28 cellular contexts compared by ENCODE assay signal in the genomic region with DNA sequence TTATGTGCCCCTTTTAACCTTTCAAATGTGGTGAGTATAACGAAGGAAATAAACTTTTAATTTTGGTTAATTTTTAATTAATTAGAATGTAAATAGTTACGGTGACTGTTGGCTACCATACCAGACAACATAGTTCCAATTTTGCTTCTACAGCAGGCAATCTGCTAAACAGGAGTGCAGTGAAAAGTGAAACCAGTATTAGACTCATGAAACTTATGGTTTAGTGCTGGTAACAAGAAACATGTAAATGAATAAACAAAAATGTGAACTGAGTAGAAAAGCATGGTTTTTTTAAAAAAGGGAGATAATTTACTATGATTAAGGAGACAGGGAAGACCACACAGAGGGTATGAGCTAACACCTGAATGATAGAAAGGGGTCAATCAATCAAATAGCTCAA.
DNase-seq lines count a peak whose midpoint lies in the region; ATAC-seq, FAIRE-seq and TF ChIP-seq lines count a peak whose summit lies in the region.
"Had no signal": no experiment of that assay in that cellular context is flagged by ENCODE, and none has a peak within 500 bp of the region (broad histone marks: within the 10 kb centered on the region; RNA-seq: fewer than 3 reads in every experiment).

No MANE protein-coding gene starts in this region.

- H3K4me3 ChIP-seq in esophagus muscularis mucosa (no peak overlapping the region), small intestine (ENCODE audit: low read depth in 1 of 2, low read length in 2 of 2) (no peak overlapping the region)
- H3K4me3 ChIP-seq: prostate gland, thoracic aorta, uterus had no signal

- no peaks in the 10 kb centered on the region for H3K4me1 Mint-ChIP-seq in Calu3 (ENCODE audit: low read depth, unreplicated experiment)
- H3K4me1 Mint-ChIP-seq: activated naive CD8-positive, alpha-beta T cell treated with anti-CD3 and anti-CD28 coated beads, Interleukin-2, amount 10 ng/mL, durations not matched to agents 7 days and 5 days; central memory CD8-positive, alpha-beta T cell had no signal

- no peak for FAIRE-seq in small intestine (lab: Jason Lieb, UNC)
- FAIRE-seq: H54 had no signal

- peak overlapping the region; percentile 43 for H3K4me3 Mint-ChIP-seq in Calu3 (ENCODE audit: low read depth, unreplicated experiment)
- H3K4me3 Mint-ChIP-seq: activated naive CD8-positive, alpha-beta T cell treated with anti-CD3 and anti-CD28 coated beads, Interleukin-2, amount 10 ng/mL, durations not matched to agents 7 days and 5 days; activated T-cell treated with anti-CD3 and anti-CD28 coated beads, Interleukin-2, amount 50 U/mL, for 24 hours; central memory CD8-positive, alpha-beta T cell; mesothelial cell of epicardium; naive B cell had no signal

- BruUV-seq in Calu3 (replicated peaks; lab: Mats Ljungman, UMichigan): no TSS peak

- no peaks in the 10 kb centered on the region for H3K9me3 Mint-ChIP-seq in Calu3 (ENCODE audit: low read depth, unreplicated experiment)

- no peaks in the 10 kb centered on the region for H3K27me3 ChIP-seq in esophagus muscularis mucosa
- H3K27me3 ChIP-seq in small intestine (ENCODE audit: control insufficient read depth in 2 of 2, insufficient read depth in 2 of 2, low read length in 2 of 2): no peaks in the 10 kb centered on the region
- H3K27me3 ChIP-seq: neutrophil, uterus had no signal

- no peaks in the 10 kb centered on the region for H3K36me3 Mint-ChIP-seq in Calu3 (ENCODE audit: insufficient read depth, unreplicated experiment)
- H3K36me3 Mint-ChIP-seq: activated naive CD8-positive, alpha-beta T cell treated with anti-CD3 and anti-CD28 coated beads, Interleukin-2, amount 10 ng/mL, durations not matched to agents 7 days and 5 days; mesothelial cell of epicardium had no signal

- TF ChIP-seq EP300 in esophagus muscularis mucosa (IDR thresholded peaks at IDR 0.05): no peak

- TF ChIP-seq POLR2A in esophagus muscularis mucosa (IDR thresholded peaks at IDR 0.05; ENCODE audit: low read depth): no peak
- TF ChIP-seq POLR2A in erythroblast (IDR thresholded peaks at IDR 0.05; ENCODE audit: low read length): no peak

- H3K36me3 ChIP-seq in esophagus muscularis mucosa (no peaks in the 10 kb centered on the region), small intestine (ENCODE audit: control insufficient read depth in 2 of 2, insufficient read depth in 2 of 2, low read length in 2 of 2) (no peaks in the 10 kb centered on the region)
- H3K36me3 ChIP-seq: neutrophil, prostate gland, thoracic aorta, uterus had no signal

- no peak overlapping the region for H3K27ac ChIP-seq in esophagus muscularis mucosa (replicated peaks in 1 of 4)
- no peak overlapping the region for H3K27ac ChIP-seq in small intestine (ENCODE audit: low read depth in 1 of 2, low read length in 1 of 2)
- H3K27ac ChIP-seq: neutrophil, prostate gland, thoracic aorta, uterus had no signal

- intact Hi-C loops in Calu3 (cut with micrococcal nuclease; ENCODE audit: unreplicated experiment): no loop called here
- intact Hi-C loops in esophagus muscularis mucosa (cut with DNase I): no loop called here

- CTCF ChIA-PET in Calu3 (lab: Charles Lee): no interaction called here

- TF ChIP-seq CTCF in Calu3 (IDR thresholded peaks at IDR 0.05; ENCODE audit: unreplicated experiment) (no peak), esophagus muscularis mucosa (IDR thresholded peaks at IDR 0.05) (no peak)

- H3K27me3 Mint-ChIP-seq in Calu3 (ENCODE audit: unreplicated experiment): no peaks in the 10 kb centered on the region
- H3K27me3 Mint-ChIP-seq: activated naive CD8-positive, alpha-beta T cell treated with anti-CD3 and anti-CD28 coated beads, Interleukin-2, amount 10 ng/mL, durations not matched to agents 7 days and 5 days; activated T-cell treated with anti-CD3 and anti-CD28 coated beads, Interleukin-2, amount 50 U/mL, for 24 hours; central memory CD8-positive, alpha-beta T cell; naive B cell had no signal

- H3K27ac Mint-ChIP-seq in Calu3 (ENCODE audit: unreplicated experiment): no peak overlapping the region
- H3K27ac Mint-ChIP-seq: activated naive CD8-positive, alpha-beta T cell treated with anti-CD3 and anti-CD28 coated beads, Interleukin-2, amount 10 ng/mL, durations not matched to agents 7 days and 5 days; activated T-cell treated with anti-CD3 and anti-CD28 coated beads, Interleukin-2, amount 50 U/mL, for 24 hours; mesothelial cell of epicardium had no signal

- peak; percentile 71 for ATAC-seq in GM19395 (IDR thresholded peaks at IDR 0.05; ENCODE audit: unreplicated experiment)
- peak; percentile 58 for ATAC-seq in HG02938 (IDR thresholded peaks at IDR 0.05; ENCODE audit: unreplicated experiment)
- ATAC-seq: SK-N-SH treated with all-trans-retinoic acid at 6 μM for 48 hours had no signal

- DNase-seq in Calu3 (no peak), OCI-M1 (lab: John Stamatoyannopoulos, UW) (peak; percentile 8), esophagus muscularis mucosa (ENCODE audit: extremely low spot score) (no peak), erythroblast (lab: John Stamatoyannopoulos, UW) (no peak), small intestine (no peak)
- no peak for DNase-seq in activated CD4-positive, alpha-beta T cell treated with anti-CD3 and anti-CD28 coated beads, Interleukin-2, amount 50 U/mL, for 1 hour
- DNase-seq: 8988T; activated CD4-positive, alpha-beta T cell treated with anti-CD3 and anti-CD28 coated beads for 4 hours; activated gamma-delta T cell; activated naive CD8-positive, alpha-beta T cell treated with anti-CD3 and anti-CD28 coated beads, Interleukin-2, amount 10 ng/mL, durations not matched to agents 7 days and 5 days; activated T-cell treated with anti-CD3 and anti-CD28 coated beads, Interleukin-2, amount 50 U/mL, for 24 hours; islet precursor cell; Karpas-422; naive B cell; NCI-H1436 treated with DMSO at 0.1 percent for 48 hours; NCI-H2107; NCI-H774; stimulated activated naive CD4-positive, alpha-beta T cell treated with Interleukin-2 at 50 U/mL for 16 hours; uterus had no signal

- H3K4me1 ChIP-seq in esophagus muscularis mucosa (no peaks in the 10 kb centered on the region), small intestine (ENCODE audit: control insufficient read depth in 2 of 2, insufficient read depth in 1 of 2, low read depth in 1 of 2, low read length in 1 of 2) (no peaks in the 10 kb centered on the region)
- H3K4me1 ChIP-seq: prostate gland, uterus had no signal

- no peaks in the 10 kb centered on the region for H3K9me3 ChIP-seq in esophagus muscularis mucosa
- no peaks in the 10 kb centered on the region for H3K9me3 ChIP-seq in small intestine (ENCODE audit: control insufficient read depth, low read depth)
- H3K9me3 ChIP-seq: neutrophil, prostate gland, thoracic aorta, uterus had no signal

- WGBS in esophagus muscularis mucosa: 92% methylated on average over 2 of the region's 2 CpGs
- 52 to 69% (median 62%) methylated on average over 2 of the region's 2 CpGs for WGBS in small intestine, 3 donors
